9 cellular contexts compared by ENCODE assay signal in the genomic region with DNA sequence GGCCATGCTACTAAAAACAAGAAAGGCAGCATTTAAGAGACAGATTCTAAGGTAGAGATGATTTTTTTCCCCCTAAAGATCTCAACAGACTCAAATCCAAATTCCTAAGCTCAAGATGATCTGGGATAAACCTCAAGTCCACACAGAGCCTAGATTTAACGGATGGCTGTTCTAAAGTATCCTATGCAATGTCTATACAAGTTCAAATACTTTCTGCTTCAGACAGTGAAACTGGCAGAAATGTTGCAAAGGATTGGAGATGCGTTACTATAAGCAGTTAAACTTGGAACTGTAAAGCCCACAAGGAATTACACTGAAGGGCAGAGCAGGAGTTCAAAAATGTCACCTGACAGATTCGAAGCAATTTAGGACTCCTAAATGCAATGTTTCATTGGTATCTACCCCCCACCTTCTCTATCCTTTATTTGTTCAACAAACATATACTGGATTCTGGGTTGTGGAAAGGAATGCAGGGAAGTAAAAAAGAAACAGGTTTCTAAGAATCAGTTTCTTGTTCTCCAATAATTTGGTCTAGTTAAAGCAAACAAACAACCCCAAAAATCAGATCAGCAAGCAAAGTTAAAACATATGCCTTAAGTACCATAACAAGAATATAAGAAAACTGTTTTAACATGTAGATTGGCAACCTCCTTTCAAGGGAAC. TPM values are rescaled to one million over a fixed set of nuclear protein-coding genes. Genes with fewer than 3 reads are reported as not detected.
DNase-seq lines count a peak whose midpoint lies in the region; ATAC-seq and TF ChIP-seq lines count a peak whose summit lies in the region.
"Had no signal": no experiment of that assay in that cellular context is flagged by ENCODE, and none has a peak within 500 bp of the region (broad histone marks: within the 10 kb centered on the region; RNA-seq: fewer than 3 reads in every experiment).

No MANE protein-coding gene starts in this region.

- H3K4me1 ChIP-seq in heart left ventricle = peaks cover 0 to 44% (median 29%) of the 10 kb centered on the region in 12 donors
- H3K4me1 ChIP-seq in uterus = no peaks in the 10 kb centered on the region

- peaks cover 28% of the 10 kb centered on the region for H3K4me1 Mint-ChIP-seq in mesothelial cell of epicardium

- peak overlapping the region; percentile 89 for H3K27ac Mint-ChIP-seq in mesothelial cell of epicardium

- no peaks in the 10 kb centered on the region for H3K27me3 ChIP-seq in heart left ventricle
- no peaks in the 10 kb centered on the region for H3K27me3 ChIP-seq in uterus

- H3K4me3 Mint-ChIP-seq in mesothelial cell of epicardium = peak overlapping the region; percentile 75

- ATAC-seq in heart left ventricle (no peak), GM18907 (IDR thresholded peaks at IDR 0.05; ENCODE audit: unreplicated experiment) (no peak), HG03520 (IDR thresholded peaks at IDR 0.05; ENCODE audit: unreplicated experiment) (no peak), GM18858 (IDR thresholded peaks at IDR 0.05; ENCODE audit: unreplicated experiment) (no peak)

- peak overlapping the region; percentile 6 to 98 (median 96) for H3K27ac ChIP-seq in heart left ventricle
- H3K27ac ChIP-seq in cingulate gyrus (ENCODE audit: low read depth, low read length) = peak overlapping the region; percentile 94
- H3K27ac ChIP-seq in uterus = peak overlapping the region; percentile 90 to 93

- no peaks in the 10 kb centered on the region for H3K36me3 ChIP-seq in heart left ventricle
- H3K36me3 ChIP-seq in uterus = no peaks in the 10 kb centered on the region

- H3K4me3 ChIP-seq in heart left ventricle (peak overlapping the region in 10 of 12 donors; percentile 66 to 100 (median 90)), uterus (peak overlapping the region; percentile 82 to 85)

- peaks cover 3% of the 10 kb centered on the region for H3K9me3 Mint-ChIP-seq in mesothelial cell of epicardium

- no peaks in the 10 kb centered on the region for H3K27me3 Mint-ChIP-seq in mesothelial cell of epicardium (ENCODE audit: low read depth)

- TF ChIP-seq POLR2A in heart left ventricle (IDR thresholded peaks at IDR 0.05) (no peak), uterus (IDR thresholded peaks at IDR 0.05) (no peak)

- no peak for TF ChIP-seq CTCF in heart left ventricle (IDR thresholded peaks at IDR 0.05)
- no peak for TF ChIP-seq CTCF in mesothelial cell of epicardium (IDR thresholded peaks at IDR 0.05; ENCODE audit: unreplicated experiment)
- no peak for TF ChIP-seq CTCF in uterus (IDR thresholded peaks at IDR 0.05)

- H3K9me3 ChIP-seq in heart left ventricle = no peaks in the 10 kb centered on the region
- H3K9me3 ChIP-seq in uterus = no peaks in the 10 kb centered on the region

- no peak for DNase-seq in heart left ventricle
- DNase-seq in cardiac septum (ENCODE audit: low spot score) = no peak
- no peak for DNase-seq in mesothelial cell of epicardium (ENCODE audit: low spot score in 2 of 2, unreplicated experiment in 2 of 2)
- no peak for DNase-seq in uterus
- DNase-seq: NCI-H226 had no signal

- WGBS in heart left ventricle, 4 donors = 22 to 32% (median 27%) methylated on average over 3 of the region's 3 CpGs

- intact Hi-C loops in heart left ventricle (cut with DNase I) = loop anchor here in 7 of 10 donors (2.0 to 10.0 kb wide), 4 partner anchors 51 to 409 kb away; a partner anchor contains a TSS
- intact Hi-C loops in cardiac septum (cut with DNase I) = loop anchor here (2.0 to 10.0 kb wide), 3 partner anchors 51 to 79 kb away; a partner anchor contains a TSS
- intact Hi-C loops in uterus (cut with DNase I; ENCODE audit: low total_unique reads) = no loop called here

- no peaks in the 10 kb centered on the region for H3K36me3 Mint-ChIP-seq in mesothelial cell of epicardium

RNA-seq across cellular contexts. Expression of a gene that starts 1.6 kb away (rescaled TPM):
- 10 to 100 TPM; 16.8 to 33.9 (median 26.8) TPM for total RNA-seq in heart left ventricle
- polyA plus RNA-seq in heart left ventricle = 10 to 100 TPM in 1 of 2 donors, 1 to 10 TPM in 1; 9.6 to 16.8 TPM
- total RNA-seq in cardiac septum = 29.1 TPM
- total RNA-seq in mesothelial cell of epicardium = 18.0 to 20.3 TPM (median 20.2 TPM) in 3 replicates
- total RNA-seq in uterus = 10 to 100 TPM in 2 of 4 donors, 1 to 10 TPM in 2; 5.6 to 25.2 (median 17.3) TPM
